ENCODE assay signal across 13 cellular contexts in genomic region chr11:46049325-46049860, GRCh38.
A peak's percentile ranks its signal among the peaks of the same experiment; 100 is the strongest.
DNase-seq lines count a peak whose midpoint lies in the region; ATAC-seq and TF ChIP-seq lines count a peak whose summit lies in the region.
"Had no signal": no experiment of that assay in that cellular context is flagged by ENCODE, and none has a peak within 500 bp of the region (broad histone marks: within the 10 kb centered on the region; RNA-seq: fewer than 3 reads in every experiment).

No MANE protein-coding gene starts in this region.

- no peak for TF ChIP-seq CTCF in heart left ventricle (IDR thresholded peaks at IDR 0.05)
- TF ChIP-seq CTCF in endothelial cell (IDR thresholded peaks at IDR 0.05; ENCODE audit: unreplicated experiment) = no peak

- intact Hi-C loops in heart left ventricle (cut with DNase I) = loop anchor here in 1 of 10 donors (5.0 kb wide), 1 partner anchor 73 kb away; the partner anchor contains the start of gene PHF21A
- intact Hi-C loops in cardiac septum (cut with DNase I) = no loop called here

- H3K4me3 ChIP-seq in heart left ventricle (no peak overlapping the region), SK-N-MC (peak overlapping the region; percentile 71; the same call in 1 of the 2 replicates), mesendoderm (ENCODE audit: low read length) (no peak overlapping the region)
- H3K4me3 ChIP-seq: K562 had no signal

- H3K36me3 Mint-ChIP-seq in endothelial cell (ENCODE audit: low read depth, unreplicated experiment) = no peaks in the 10 kb centered on the region

- H3K9me3 ChIP-seq in heart left ventricle (no peaks in the 10 kb centered on the region), SK-N-MC (ENCODE audit: low read depth, low read length) (no peaks in the 10 kb centered on the region)

- no peak overlapping the region for H3K18ac ChIP-seq in mesendoderm (ENCODE audit: low read length)

- no peak overlapping the region for H3K56ac ChIP-seq in mesendoderm (ENCODE audit: low read length)

- no peak overlapping the region for H3K27ac Mint-ChIP-seq in endothelial cell (ENCODE audit: unreplicated experiment)

- no peak overlapping the region for H2BK120ac ChIP-seq in mesendoderm (ENCODE audit: low read depth, low read length)

- no peak overlapping the region for H3K4ac ChIP-seq in mesendoderm (ENCODE audit: low read depth, low read length)

- H3K27me3 Mint-ChIP-seq in endothelial cell (ENCODE audit: unreplicated experiment) = no peaks in the 10 kb centered on the region

- H3K4me1 Mint-ChIP-seq in endothelial cell (ENCODE audit: unreplicated experiment) = peaks cover 13% of the 10 kb centered on the region

- H3K23ac ChIP-seq in mesendoderm (ENCODE audit: low read length) = no peak overlapping the region

- no peaks in the 10 kb centered on the region for H3K79me2 ChIP-seq in mesendoderm (ENCODE audit: control insufficient read depth, insufficient read depth, low read length)

- no peak overlapping the region for H2AK5ac ChIP-seq in mesendoderm (ENCODE audit: low read length)

- peaks cover 0 to 12% (median 4%) of the 10 kb centered on the region in 9 donors for H3K36me3 ChIP-seq in heart left ventricle
- peaks cover 20% of the 10 kb centered on the region for H3K36me3 ChIP-seq in SK-N-MC (ENCODE audit: insufficient read depth, low read length)
- H3K36me3 ChIP-seq in mesendoderm (ENCODE audit: control insufficient read depth, insufficient read depth, low read length) = no peaks in the 10 kb centered on the region

- no peak overlapping the region for H2BK15ac ChIP-seq in mesendoderm (replicated peaks; ENCODE audit: low read depth)

- no peaks in the 10 kb centered on the region for H3K9me3 Mint-ChIP-seq in endothelial cell (ENCODE audit: unreplicated experiment)

- ATAC-seq in heart left ventricle (peak in 3 of 4 donors; percentile 35 to 41 (median 39)), GM19467 (IDR thresholded peaks at IDR 0.05; ENCODE audit: unreplicated experiment) (no peak), GM18520 (IDR thresholded peaks at IDR 0.05; ENCODE audit: unreplicated experiment) (no peak)
- ATAC-seq: activated CD4-positive, CD25-positive, alpha-beta regulatory T cell treated with anti-CD3 and anti-CD28 coated beads, Interleukin-2, amount 50 U/mL, for 24 hours; K562 had no signal

- peak overlapping the region in 5 of 12 donors; percentile 18 to 62 (median 22) for H3K27ac ChIP-seq in heart left ventricle
- peak overlapping the region; percentile 96 for H3K27ac ChIP-seq in SK-N-MC
- H3K27ac ChIP-seq in mesendoderm (ENCODE audit: low read depth, low read length) = peak overlapping the region; percentile 3

- H4K8ac ChIP-seq in mesendoderm (ENCODE audit: low read depth, low read length) = no peak overlapping the region

- H3K4me1 ChIP-seq in heart left ventricle (peaks cover 4 to 45% (median 34%) of the 10 kb centered on the region in 12 donors), mesendoderm (ENCODE audit: control insufficient read depth, low read depth, low read length) (peaks cover 4% of the 10 kb centered on the region)

- no peak overlapping the region for H3K4me2 ChIP-seq in mesendoderm (ENCODE audit: low read length)

- H3K27me3 ChIP-seq in heart left ventricle = no peaks in the 10 kb centered on the region
- H3K27me3 ChIP-seq in mesendoderm (ENCODE audit: insufficient read depth, low read length, poor library complexity) = no peaks in the 10 kb centered on the region

- H3K4me3 Mint-ChIP-seq in endothelial cell (ENCODE audit: unreplicated experiment) = no peak overlapping the region

- TF ChIP-seq POLR2A in heart left ventricle (IDR thresholded peaks at IDR 0.05) = no peak

- H3K79me1 ChIP-seq in mesendoderm (ENCODE audit: low read length) = no peaks in the 10 kb centered on the region

- WGBS in heart left ventricle, 4 donors = 62 to 70% (median 66%) methylated on average over 7 of the region's 7 CpGs
- no CpG with 5 or more reads among the region's 7 CpGs for WGBS in mesendoderm (ENCODE audit: extremely low coverage, insufficient coverage, low lambda C conversion rate)

- H3K9ac ChIP-seq in SK-N-MC (ENCODE audit: insufficient read length) (peak overlapping the region; percentile 61), mesendoderm (ENCODE audit: low read length) (no peak overlapping the region)

- no peak for DNase-seq in heart left ventricle
- no peak for DNase-seq in cardiac septum (ENCODE audit: low spot score)
- DNase-seq in SK-N-MC (ENCODE audit: low read depth, low spot score) = no peak
- DNase-seq in mesendoderm = no peak
- DNase-seq in AG20443 (ENCODE audit: low spot score) = no peak
- no peak for DNase-seq in endothelial cell (ENCODE audit: low spot score)
- DNase-seq: DMS79; NCI-H2029 treated with DMSO at 0.1 percent for 48 hours; stimulated activated CD4-positive, alpha-beta T cell treated with anti-CD3 and anti-CD28 coated beads, Interleukin-2, amount 100 ng/mL, for 24 hours had no signal

- no peak overlapping the region for H2BK5ac ChIP-seq in mesendoderm (ENCODE audit: low read length)

- no peak overlapping the region for H4K5ac ChIP-seq in mesendoderm (ENCODE audit: low read length)

Comparison
In these comparisons a context has a peak if more than half of its experiments do, and no peak if none do; other contexts are left out.
1. ATAC-seq: peak in heart left ventricle (3 of 4); none in GM19467 (single experiment) and GM18520 (single experiment).